ENCODE assay signal across 8 cellular contexts in the genomic region with DNA sequence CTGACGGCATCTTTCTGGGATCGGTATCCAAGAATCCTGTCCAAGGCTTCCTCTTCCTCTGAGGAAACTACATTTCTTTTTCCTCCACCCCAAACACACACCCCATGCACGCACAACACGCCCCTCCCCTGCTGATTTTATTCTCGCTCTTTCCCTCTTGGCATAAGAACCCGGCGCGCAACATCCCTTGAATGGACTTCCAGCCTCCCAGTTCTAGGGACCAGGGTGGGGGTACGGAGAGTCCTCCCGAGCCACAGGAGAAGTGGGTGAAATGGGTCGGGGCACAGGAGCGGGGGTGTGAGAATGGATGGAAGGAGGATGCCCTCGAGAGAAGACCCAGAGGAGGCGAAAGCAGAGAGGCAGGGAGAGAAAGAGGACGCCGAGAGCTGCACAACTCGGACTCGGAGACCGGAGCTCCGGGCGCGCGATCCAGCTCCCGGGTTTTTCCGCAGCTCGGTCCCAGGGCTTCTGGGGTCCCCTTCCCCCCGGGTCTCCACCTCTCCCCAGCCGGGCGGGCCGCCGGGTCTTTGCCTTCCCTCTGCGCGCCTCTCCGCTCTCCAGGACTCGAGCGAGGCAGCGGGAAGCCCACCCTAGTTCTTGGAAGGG. TPM values are rescaled to one million over a fixed set of nuclear protein-coding genes. Genes with fewer than 3 reads are reported as not detected.
DNase-seq lines count a peak whose midpoint lies in the region; ATAC-seq, FAIRE-seq and TF ChIP-seq lines count a peak whose summit lies in the region.

No MANE protein-coding gene starts in this region.

- BruUV-seq in HepG2 (replicated peaks; lab: Mats Ljungman, UMichigan), result no TSS peak

- peak overlapping the region; percentile 92 for H3K4me2 ChIP-seq in HepG2 (ENCODE audit: low read depth, low read length)

- TF ChIP-seq EP300 in HepG2 (IDR thresholded peaks at IDR 0.05; ENCODE audit: low read depth in 2 of 2, low read length in 2 of 2) (no peak), HepG2 (CRISPR knock-in tag; IDR thresholded peaks at IDR 0.05; ENCODE audit: borderline replicate concordance) (no peak)

- H3K9me3 Mint-ChIP-seq in T-cell, result no peaks in the 10 kb centered on the region

- H3K27me3 ChIP-seq in duodenal mucosa (ENCODE audit: control insufficient read depth in 1 of 2, insufficient read depth in 2 of 2, low read length in 2 of 2) (peaks cover 5 to 11% of the 10 kb centered on the region in 2 donors), HepG2 (ENCODE audit: control insufficient read depth in 1 of 2, insufficient read depth in 2 of 2, low read length in 2 of 2) (peaks cover 3 to 28% of the 10 kb centered on the region in 2 experiments; a peak in 3 of 5 replicates)

- no peaks in the 10 kb centered on the region for H3K9me3 ChIP-seq in duodenal mucosa (ENCODE audit: control insufficient read depth in 1 of 2, low read length in 2 of 2)
- no peaks in the 10 kb centered on the region for H3K9me3 ChIP-seq in HepG2 (ENCODE audit: low read length)

- H3K36me3 Mint-ChIP-seq in T-cell, result no peaks in the 10 kb centered on the region

- H3K9ac ChIP-seq in duodenal mucosa (ENCODE audit: low read depth in 1 of 2, low read length in 2 of 2) (peak overlapping the region; percentile 36 to 67), HepG2 (ENCODE audit: insufficient read depth, low read depth, low read length) (peak overlapping the region; percentile 31)

- TF ChIP-seq RAD21 in HepG2 (CRISPR knock-in tag; IDR thresholded peaks at IDR 0.05), result no peak

- H3K79me2 ChIP-seq in HepG2 (ENCODE audit: insufficient read depth, low read length), result peaks cover 24% of the 10 kb centered on the region

- POLR2A ChIA-PET in T-cell (lab: Charles Lee) (no interaction called here), HepG2 (lab: Yijun Ruan, JAX) (interaction anchor here (0.5 to 1.8 kb wide), 4 partner anchors 13 to 382 kb away, joined by 3 to 9 read pairs (median 4); no protein-coding TSS in a partner anchor)

- peaks cover 13 to 24% (median 22%) of the 10 kb centered on the region in 3 donors for H3K4me1 Mint-ChIP-seq in T-cell

- TF ChIP-seq CTCF in HFF-Myc (IDR thresholded peaks at IDR 0.05; ENCODE audit: low read depth, low read length, missing control alignments), result no peak
- TF ChIP-seq CTCF in HepG2 (CRISPR knock-in tag; IDR thresholded peaks at IDR 0.05), result no peak

- intact Hi-C loops in HepG2 (cut with micrococcal nuclease; ENCODE audit: unreplicated experiment), result loop anchor here (2.0 kb wide), 1 partner anchor 619 kb away; no protein-coding TSS in a partner anchor

- H3K4me3 ChIP-seq in HFF-Myc (replicated peaks; ENCODE audit: low read depth, low read length), result peak overlapping the region; percentile 53
- peak overlapping the region; percentile 81 to 85 for H3K4me3 ChIP-seq in duodenal mucosa (ENCODE audit: low read depth in 1 of 2, low read length in 2 of 2)
- peak overlapping the region; percentile 55 to 77 (median 56) for H3K4me3 ChIP-seq in HepG2 (replicated peaks in 1 of 3; ENCODE audit: insufficient read depth in 1 of 3, low read depth in 2 of 3, low read length in 3 of 3)

- FAIRE-seq in HepG2 (lab: Jason Lieb, UNC), result no peak

- no peaks in the 10 kb centered on the region for H3K36me3 ChIP-seq in duodenal mucosa (ENCODE audit: control insufficient read depth in 1 of 2, insufficient read depth in 2 of 2, low read length in 2 of 2)
- no peaks in the 10 kb centered on the region for H3K36me3 ChIP-seq in HepG2 (replicated peaks in 1 of 2; ENCODE audit: control insufficient read depth in 1 of 2, insufficient read depth in 2 of 2, low read length in 2 of 2)

- no peaks in the 10 kb centered on the region for H4K20me1 ChIP-seq in HepG2 (ENCODE audit: insufficient read depth, low read length)

- 6% methylated on average over 26 of the region's 37 CpGs for WGBS in HepG2 (ENCODE audit: low lambda C conversion rate)

- H3K4me1 ChIP-seq in duodenal mucosa (ENCODE audit: control insufficient read depth in 1 of 2, insufficient read depth in 2 of 2, low read length in 2 of 2) (peaks cover 13 to 14% of the 10 kb centered on the region in 2 donors), HepG2 (ENCODE audit: insufficient read depth, low read length) (peaks cover 52% of the 10 kb centered on the region)

- H3K27ac ChIP-seq in duodenal mucosa (ENCODE audit: low read depth, low read length), result peak overlapping the region; percentile 28
- no peak overlapping the region for H3K27ac ChIP-seq in HepG2 (ENCODE audit: extremely low read length, insufficient read depth, low read length)

- ATAC-seq in T-cell (replicated peaks in 1 of 4) (no peak), HepG2 (peak; percentile 40)

- DNase-seq in AG08396 (ENCODE audit: low spot score) (peak; percentile 78), HFF-Myc (ENCODE audit: extremely low read depth, low read depth) (no peak), T-cell (peak in 3 of 34 experiments; percentile 2 to 12 (median 4)), HepG2 (ENCODE audit: low spot score) (peak; percentile 29), cerebellar nuclear complex (lab: John Stamatoyannopoulos, UW) (no peak), NCI-H226 (no peak)
- DNase-seq in stimulated activated CD8-positive, alpha-beta memory T cell treated with anti-CD3 and anti-CD28 coated beads, Interleukin-4, amount 100 ng/mL, for 48 hours, result peak; percentile 46

- in situ Hi-C loops in HepG2 (cut with HindIII; ENCODE audit: extremely low pct_ligation_motif_present, low pct_unique_long_range_greater_than_20kb), result loop anchor here (5.0 to 25.0 kb wide), 2 partner anchors 186 to 409 kb away; no protein-coding TSS in a partner anchor

- H3K4me3 Mint-ChIP-seq in T-cell, result peak overlapping the region; percentile 68 to 78 (median 74)

- H3K27ac Mint-ChIP-seq in T-cell, result no peak overlapping the region

- no peak for TF ChIP-seq POLR2A in HepG2 (IDR thresholded peaks at IDR 0.05; ENCODE audit: insufficient read depth in 1 of 2, low read depth in 2 of 2, low read length in 2 of 2)

- H2AFZ ChIP-seq in HepG2 (ENCODE audit: low read length), result peak overlapping the region; percentile 8

- H3K27me3 Mint-ChIP-seq in T-cell, result peaks cover 60 to 64% of the 10 kb centered on the region in 2 donors

- CTCF ChIA-PET in T-cell (lab: Charles Lee) (interaction anchor here in 1 of 2 donors (0.6 kb wide), 1 partner anchor 1312 kb away, joined by 3 read pairs; no protein-coding TSS in a partner anchor), HepG2 (lab: Yijun Ruan, JAX; ENCODE audit: low intra/inter-chr PET ratio, low total read pairs) (no interaction called here)

TF ChIP-seq in HepG2, 621 proteins besides CTCF, POLR2A, EP300 and RAD21 (continues in another document):
- TF ChIP-seq ZNF234 (CRISPR knock-in tag; conservative IDR thresholded peaks at IDR 0.05), result peak; percentile 62; the same call in 1 of the 2 replicates
- TF ChIP-seq RXRB (CRISPR knock-in tag; IDR thresholded peaks at IDR 0.05; ENCODE audit: borderline replicate concordance), result no peak
- 0 out of 2 replicates have a peak, but pooled peaks have one; percentile 22 for TF ChIP-seq MAZ (IDR thresholded peaks at IDR 0.05; ENCODE audit: borderline replicate concordance, low read depth, low read length)
- TF ChIP-seq MAZ (CRISPR knock-in tag; IDR thresholded peaks at IDR 0.05; ENCODE audit: low read depth), result no peak; the same call in 1 of the 2 replicates

RNA-seq across cellular contexts. Expression of a gene that starts 1.4 kb away (rescaled TPM):
- total RNA-seq in T-cell, result 1 to 10 TPM in 4 of 5 donors, under 1 TPM in 1; 0.53 to 6.1 (median 3.0) TPM
- 10.2 and 11.0 TPM in 2 replicates for total RNA-seq in HepG2 (2016; rRNA removed; fragmentation: Illumina TruSeq; extraction: Trizol)
- 2.6 and 4.8 TPM in 2 replicates for total RNA-seq in HepG2 (2016; cell fraction: cytosol; rRNA removed; fragmentation: Illumina TruSeq; extraction: Trizol; ENCODE audit: low read depth)
- total RNA-seq in HepG2 (2016; cell fraction: insoluble cytoplasmic fraction; rRNA removed; fragmentation: Illumina TruSeq; extraction: Trizol), result 8.7 and 10.4 TPM in 2 replicates
- total RNA-seq in HepG2 (2016; cell fraction: membrane; rRNA removed; fragmentation: Illumina TruSeq; extraction: Trizol), result 8.0 and 8.7 TPM in 2 replicates
- 12.6 and 19.7 TPM in 2 replicates for total RNA-seq in HepG2 (2016; cell fraction: nucleus; rRNA removed; fragmentation: Illumina TruSeq; extraction: Trizol)
- polyA plus RNA-seq in HepG2 (2011; rRNA removed), result 8.4 and 9.7 TPM in 2 replicates
- polyA plus RNA-seq in HepG2 (2011; cell fraction: cytosol; rRNA removed), result 7.6 and 7.8 TPM in 2 replicates
- 10.1 and 10.2 TPM in 2 replicates for polyA plus RNA-seq in HepG2 (2011; cell fraction: nucleus; rRNA removed)
- polyA plus RNA-seq in HepG2 (2012), result 6.8 and 7.7 TPM in 2 replicates
- 1.0 and 1.3 TPM in 2 replicates for polyA plus RNA-seq in HepG2 (2016; cell fraction: cytosol; fragmentation: Illumina TruSeq; extraction: Trizol; ENCODE audit: low read depth)
- polyA plus RNA-seq in HepG2 (2016; cell fraction: insoluble cytoplasmic fraction; fragmentation: Illumina TruSeq; extraction: Trizol; ENCODE audit: low read depth), result 7.4 and 8.7 TPM in 2 replicates
- 4.7 and 5.3 TPM in 2 replicates for polyA plus RNA-seq in HepG2 (2016; cell fraction: membrane; fragmentation: Illumina TruSeq; extraction: Trizol; ENCODE audit: low read depth)
- 9.1 and 9.5 TPM in 2 replicates for polyA plus RNA-seq in HepG2 (2016; cell fraction: nucleus; fragmentation: Illumina TruSeq; extraction: Trizol; ENCODE audit: insufficient read depth, low read depth)
- polyA minus RNA-seq in HepG2 (2011; rRNA and poly(A)+ RNA removed; ENCODE audit: low replicate concordance), result 0.09 and 45.3 TPM in 2 replicates
- polyA minus RNA-seq in HepG2 (2011; cell fraction: cytosol; rRNA and poly(A)+ RNA removed), result 10.6 and 17.4 TPM in 2 replicates
- 24.1 and 29.6 TPM in 2 replicates for polyA minus RNA-seq in HepG2 (2011; cell fraction: nucleus; rRNA and poly(A)+ RNA removed)

Comparison
In these comparisons a context has a peak if more than half of its experiments do, and no peak if none do; other contexts are left out.
1. DNase-seq: peak in AG08396 (single experiment), HepG2 (single experiment) and stimulated activated CD8-positive, alpha-beta memory T cell treated with anti-CD3 and anti-CD28 coated beads, Interleukin-4, amount 100 ng/mL, for 48 hours (single experiment); none in HFF-Myc (single experiment), cerebellar nuclear complex (0 of 2) and NCI-H226 (single experiment).
2. Peak in every context shown above with its lines, with median percentiles within 50 percentile points of each other: H3K4me3 ChIP-seq.